Comparison of ENCODE assay signal across 8 cellular contexts in genomic region chr2:237704476-237705224, GRCh38.
DNase-seq lines count a peak whose midpoint lies in the region; ATAC-seq and TF ChIP-seq lines count a peak whose summit lies in the region.

No MANE protein-coding gene starts in this region.

- TF ChIP-seq CTCF in HCT116 (IDR thresholded peaks at IDR 0.05 in 2 of 3, conservative IDR thresholded peaks at IDR 0.05 in 1 of 3; ENCODE audit: borderline replicate concordance in 1 of 3, insufficient read depth in 1 of 3, low read depth in 2 of 3, low read length in 2 of 3) = no peak

- H2AFZ ChIP-seq in HCT116 (ENCODE audit: low read depth, low read length, poor library complexity, severe bottlenecking) = no peak overlapping the region

- 0 out of 2 replicates have a peak overlapping the region, but pooled peaks have one; percentile 2 for H3K4me2 ChIP-seq in HCT116 (ENCODE audit: low read length)

- intact Hi-C loops in HCT116 (cut with micrococcal nuclease) = no loop called here

- no peak for TF ChIP-seq POLR2A in HCT116 (IDR thresholded peaks at IDR 0.05; ENCODE audit: borderline replicate concordance, extremely low read depth, insufficient read depth, insufficient read length)

- TF ChIP-seq RAD21 in HCT116 (IDR thresholded peaks at IDR 0.05; ENCODE audit: low read depth) = no peak

- H3K4me1 Mint-ChIP-seq in stimulated activated effector memory CD8-positive, alpha-beta T cell treated with anti-CD3 and anti-CD28 coated beads, Interleukin-12 subunit alpha, Interleukin-12 subunit beta, amount 100 ng/mL, for 72 hours = peaks cover 85% of the 10 kb centered on the region

- no peak overlapping the region for H3K9ac ChIP-seq in HCT116 (ENCODE audit: low read length)

- no peaks in the 10 kb centered on the region for H3K9me2 ChIP-seq in HCT116 (ENCODE audit: insufficient read depth)

- H3K27me3 ChIP-seq in HCT116 (ENCODE audit: insufficient read depth, low read length) = no peaks in the 10 kb centered on the region

- H3K36me3 Mint-ChIP-seq in stimulated activated effector memory CD8-positive, alpha-beta T cell treated with anti-CD3 and anti-CD28 coated beads, Interleukin-12 subunit alpha, Interleukin-12 subunit beta, amount 100 ng/mL, for 72 hours = peaks cover 93% of the 10 kb centered on the region

- peaks cover 0 to 33% of the 10 kb centered on the region in 2 experiments; a peak in 3 of 4 replicates for H3K4me1 ChIP-seq in HCT116 (ENCODE audit: control insufficient read depth in 1 of 2, insufficient read depth in 2 of 2, low read length in 2 of 2)

- RAD21 ChIA-PET in HCT116 (lab: Charles Lee; ENCODE audit: low non-redundant PET in 1 of 2, low total read pairs in 2 of 2, uncharacterized antibody in 2 of 2, unreplicated experiment in 2 of 2) = no interaction called here

- peak overlapping the region; percentile 95 for H3K4me3 Mint-ChIP-seq in stimulated activated effector memory CD8-positive, alpha-beta T cell treated with anti-CD3 and anti-CD28 coated beads, Interleukin-12 subunit alpha, Interleukin-12 subunit beta, amount 100 ng/mL, for 72 hours

- no peaks in the 10 kb centered on the region for H3K9me3 ChIP-seq in HCT116 (ENCODE audit: control insufficient read depth in 1 of 2, insufficient read depth in 1 of 2, low read depth in 1 of 2, low read length in 2 of 2)

- H3K4me3 ChIP-seq in HCT116 (replicated peaks in 1 of 2; ENCODE audit: low read depth in 1 of 2, low read length in 2 of 2) = no peak overlapping the region

- POLR2A ChIA-PET in HCT116 (lab: Charles Lee) = no interaction called here

- H4K20me1 ChIP-seq in HCT116 (ENCODE audit: insufficient read depth) = no peaks in the 10 kb centered on the region

- no peaks in the 10 kb centered on the region for H3K9me3 Mint-ChIP-seq in stimulated activated effector memory CD8-positive, alpha-beta T cell treated with anti-CD3 and anti-CD28 coated beads, Interleukin-12 subunit alpha, Interleukin-12 subunit beta, amount 100 ng/mL, for 72 hours

- CTCF ChIA-PET in HCT116 (lab: Charles Lee) = no interaction called here

- peak overlapping the region; percentile 95 for H3K27ac Mint-ChIP-seq in stimulated activated effector memory CD8-positive, alpha-beta T cell treated with anti-CD3 and anti-CD28 coated beads, Interleukin-12 subunit alpha, Interleukin-12 subunit beta, amount 100 ng/mL, for 72 hours

- peaks cover 0 to 2% of the 10 kb centered on the region in 2 experiments; a peak in 2 of 4 replicates for H3K36me3 ChIP-seq in HCT116 (ENCODE audit: control insufficient read depth in 1 of 2, insufficient read depth in 2 of 2, low read length in 2 of 2)

- ATAC-seq in HCT116 = no peak
- ATAC-seq in stimulated activated effector memory CD8-positive, alpha-beta T cell treated with anti-CD3 and anti-CD28 coated beads, Interleukin-12 subunit alpha, Interleukin-12 subunit beta, amount 100 ng/mL, for 72 hours = peak; percentile 2

- no TSS peak for BruUV-seq in HCT116 (replicated peaks; lab: Mats Ljungman, UMichigan)

- no peak overlapping the region for H3K27ac ChIP-seq in HCT116 (ENCODE audit: low read depth, low read length)

- DNase-seq in HCT116 (ENCODE audit: low read depth, low spot score) (no peak), T1000 (lab: John Stamatoyannopoulos, UW) (peak; percentile 29), fibroblast of peridontal ligament (ENCODE audit: extremely low read depth) (peak; percentile 74), mucosa of gallbladder (ENCODE audit: low spot score) (no peak), SHP77 treated with DMSO at 0.1 percent for 48 hours (lab: John Stamatoyannopoulos, UW) (no peak), cerebellar cortex (ENCODE audit: low spot score) (no peak), midbrain (lab: John Stamatoyannopoulos, UW) (no peak)
- no peak for DNase-seq in stimulated activated effector memory CD8-positive, alpha-beta T cell treated with anti-CD3 and anti-CD28 coated beads, Interleukin-12 subunit alpha, Interleukin-12 subunit beta, amount 100 ng/mL, for 72 hours (ENCODE audit: low spot score in 2 of 2)

- peaks cover 96% of the 10 kb centered on the region for H3K79me2 ChIP-seq in HCT116 (ENCODE audit: insufficient read depth, low read length)

TF ChIP-seq in HCT116, 20 proteins besides CTCF, POLR2A, EP300 and RAD21:
- no peak for TF ChIP-seq ATF3 (IDR thresholded peaks at IDR 0.05)
- TF ChIP-seq SIN3A (IDR thresholded peaks at IDR 0.05; ENCODE audit: low read depth) = no peak
- TF ChIP-seq POLR2AphosphoS5 (IDR thresholded peaks at IDR 0.05; ENCODE audit: low read depth, low read length) = no peak

Comparison
In these comparisons a context has a peak if more than half of its experiments do, and no peak if none do; other contexts are left out.
1. DNase-seq: peak in T1000 (single experiment) and fibroblast of peridontal ligament (single experiment); none in HCT116 (single experiment), stimulated activated effector memory CD8-positive, alpha-beta T cell treated with anti-CD3 and anti-CD28 coated beads, Interleukin-12 subunit alpha, Interleukin-12 subunit beta, amount 100 ng/mL, for 72 hours (0 of 2), mucosa of gallbladder (single experiment), SHP77 treated with DMSO at 0.1 percent for 48 hours (single experiment), cerebellar cortex (single experiment) and midbrain (single experiment).